21 cellular contexts compared by ENCODE assay signal in genomic region chr5:135085133-135085935, GRCh38. TPM values are rescaled to one million over a fixed set of nuclear protein-coding genes. Genes with fewer than 3 reads are reported as not detected.
DNase-seq lines count a peak whose midpoint lies in the region; ATAC-seq, FAIRE-seq and TF ChIP-seq lines count a peak whose summit lies in the region.
"Had no signal": no experiment of that assay in that cellular context is flagged by ENCODE, and none has a peak within 500 bp of the region (broad histone marks: within the 10 kb centered on the region; RNA-seq: fewer than 3 reads in every experiment).

No MANE protein-coding gene starts in this region.

- no peaks in the 10 kb centered on the region for H3K36me3 ChIP-seq in H1 (ENCODE audit: control insufficient read depth in 2 of 4, insufficient read depth in 4 of 4, low read length in 3 of 4)
- H3K36me3 ChIP-seq: HAP-1, thyroid gland had no signal

- H3K27ac Mint-ChIP-seq in activated naive CD4-positive, alpha-beta T cell treated with anti-CD3 and anti-CD28 coated beads, Interleukin-2, amount 10 ng/mL, durations not matched to agents 7 days and 5 days = no peak overlapping the region
- H3K27ac Mint-ChIP-seq in stimulated activated memory B cell treated with anti-CD40 and anti-IgM and Interleukin-4, amounts not matched to agents 10 μg/mL and 1 μg/mL and 100 μg/mL, for 72 hours = no peak overlapping the region
- H3K27ac Mint-ChIP-seq: activated CD4-positive, alpha-beta T cell treated with anti-CD3 and anti-CD28 coated beads, Interleukin-2, amount 10 ng/mL, durations not matched to agents 7 days and 5 days; CD4-positive, CD25-positive, alpha-beta regulatory T cell; nephron; stimulated activated effector memory CD8-positive, alpha-beta T cell treated with anti-CD3 and anti-CD28 coated beads, Interleukin-12 subunit alpha, Interleukin-12 subunit beta, amount 100 ng/mL, for 72 hours had no signal

- no peak for TF ChIP-seq RAD21 in H1 (IDR thresholded peaks at IDR 0.05 in 1 of 2, conservative IDR thresholded peaks at IDR 0.05 in 1 of 2; ENCODE audit: low read depth in 2 of 2, low read length in 2 of 2)

- H3K4ac ChIP-seq in H1 (replicated peaks; ENCODE audit: insufficient read length, low read depth, low read length) = no peak overlapping the region

- ATAC-seq in stimulated activated memory B cell treated with anti-CD40 and anti-IgM and Interleukin-4, amounts not matched to agents 10 μg/mL and 1 μg/mL and 100 μg/mL, for 72 hours = peak; percentile 20
- ATAC-seq in HG03469 (IDR thresholded peaks at IDR 0.05; ENCODE audit: unreplicated experiment) (no peak), HG02840 (IDR thresholded peaks at IDR 0.05; ENCODE audit: low FRiP score, unreplicated experiment) (no peak)
- ATAC-seq: psoas muscle; stimulated activated effector memory CD8-positive, alpha-beta T cell treated with anti-CD3 and anti-CD28 coated beads, Interleukin-12 subunit alpha, Interleukin-12 subunit beta, amount 100 ng/mL, for 72 hours had no signal

- no peak overlapping the region for H3K23ac ChIP-seq in H1 (ENCODE audit: insufficient read length)

- H3K79me2 ChIP-seq in H1 (ENCODE audit: control insufficient read depth in 1 of 2, insufficient read depth in 2 of 2, low read length in 2 of 2) = no peaks in the 10 kb centered on the region

- H3K4me3 ChIP-seq in H1 (ENCODE audit: extremely low read depth in 1 of 4, insufficient read depth in 2 of 4, low read depth in 3 of 4, low read length in 4 of 4) = no peak overlapping the region
- H3K4me3 ChIP-seq: HAP-1, psoas muscle, thyroid gland had no signal

- H3K27me3 Mint-ChIP-seq in activated naive CD4-positive, alpha-beta T cell treated with anti-CD3 and anti-CD28 coated beads, Interleukin-2, amount 10 ng/mL, durations not matched to agents 7 days and 5 days = peaks cover 25% of the 10 kb centered on the region
- H3K27me3 Mint-ChIP-seq in stimulated activated memory B cell treated with anti-CD40 and anti-IgM and Interleukin-4, amounts not matched to agents 10 μg/mL and 1 μg/mL and 100 μg/mL, for 72 hours = peaks cover 48% of the 10 kb centered on the region

- no peak overlapping the region for H2BK120ac ChIP-seq in H1 (replicated peaks; ENCODE audit: low read depth, low read length)

- no peak for TF ChIP-seq CTCF in H1 (IDR thresholded peaks at IDR 0.05; ENCODE audit: control extremely low read depth in 1 of 3, insufficient read depth in 1 of 3, low read depth in 1 of 3, low read length in 3 of 3)

- no peak overlapping the region for H3K4me3 Mint-ChIP-seq in activated naive CD4-positive, alpha-beta T cell treated with anti-CD3 and anti-CD28 coated beads, Interleukin-2, amount 10 ng/mL, durations not matched to agents 7 days and 5 days
- no peak overlapping the region for H3K4me3 Mint-ChIP-seq in stimulated activated memory B cell treated with anti-CD40 and anti-IgM and Interleukin-4, amounts not matched to agents 10 μg/mL and 1 μg/mL and 100 μg/mL, for 72 hours
- H3K4me3 Mint-ChIP-seq: activated CD4-positive, alpha-beta T cell treated with anti-CD3 and anti-CD28 coated beads, Interleukin-2, amount 10 ng/mL, durations not matched to agents 7 days and 5 days; CD4-positive, CD25-positive, alpha-beta regulatory T cell; nephron; stimulated activated effector memory CD8-positive, alpha-beta T cell treated with anti-CD3 and anti-CD28 coated beads, Interleukin-12 subunit alpha, Interleukin-12 subunit beta, amount 100 ng/mL, for 72 hours had no signal

- H3K14ac ChIP-seq in H1 (ENCODE audit: insufficient read length) = no peak overlapping the region

- H2AFZ ChIP-seq in H1 (ENCODE audit: low read length) = no peak overlapping the region

- H3K56ac ChIP-seq in H1 (replicated peaks; ENCODE audit: insufficient read length, low read depth, low read length) = no peak overlapping the region

- no peak overlapping the region for H4K91ac ChIP-seq in H1 (replicated peaks; ENCODE audit: insufficient read length, low read length)

- H2BK20ac ChIP-seq in H1 (ENCODE audit: low read length) = no peak overlapping the region

- no peak overlapping the region for H2BK15ac ChIP-seq in H1 (ENCODE audit: low read length)

- CTCF ChIA-PET in activated naive CD4-positive, alpha-beta T cell treated with anti-CD3 and anti-CD28 coated beads, Interleukin-2, amount 10 ng/mL, durations not matched to agents 7 days and 5 days (lab: Charles Lee) = no interaction called here
- CTCF ChIA-PET in H1 (lab: Charles Lee; ENCODE audit: partially characterized antibody) = interaction anchor here (1.0 to 2.2 kb wide), 2 partner anchors 94 to 369 kb away, joined by 3 to 7 read pairs; no protein-coding TSS in a partner anchor

- POLR2A ChIA-PET in H1 (lab: Charles Lee; ENCODE audit: partially characterized antibody) = no interaction called here

- H3K4me1 ChIP-seq in H1 (replicated peaks in 1 of 4; ENCODE audit: control insufficient read depth in 3 of 4, insufficient read depth in 4 of 4, low read length in 3 of 4) = no peaks in the 10 kb centered on the region
- H3K4me1 ChIP-seq: HAP-1, psoas muscle, thyroid gland had no signal

- H3K4me2 ChIP-seq in H1 (ENCODE audit: insufficient read depth in 1 of 2, low read depth in 2 of 2, low read length in 2 of 2) = no peak overlapping the region

- H2BK5ac ChIP-seq in H1 (ENCODE audit: low read depth, low read length) = peak overlapping the region; percentile 9; the same call in 1 of the 2 replicates

- peaks cover 0 to 4% of the 10 kb centered on the region in 2 experiments; a peak in 1 of 4 replicates for H3K9me3 ChIP-seq in H1 (ENCODE audit: insufficient read depth in 2 of 2, low read depth in 1 of 2, low read length in 1 of 2)
- H3K9me3 ChIP-seq: HAP-1, thyroid gland had no signal

- H3K4me1 Mint-ChIP-seq in activated naive CD4-positive, alpha-beta T cell treated with anti-CD3 and anti-CD28 coated beads, Interleukin-2, amount 10 ng/mL, durations not matched to agents 7 days and 5 days = no peaks in the 10 kb centered on the region
- H3K4me1 Mint-ChIP-seq in stimulated activated memory B cell treated with anti-CD40 and anti-IgM and Interleukin-4, amounts not matched to agents 10 μg/mL and 1 μg/mL and 100 μg/mL, for 72 hours = no peaks in the 10 kb centered on the region
- H3K4me1 Mint-ChIP-seq: activated CD4-positive, alpha-beta T cell treated with anti-CD3 and anti-CD28 coated beads, Interleukin-2, amount 10 ng/mL, durations not matched to agents 7 days and 5 days; CD4-positive, CD25-positive, alpha-beta regulatory T cell; stimulated activated effector memory CD8-positive, alpha-beta T cell treated with anti-CD3 and anti-CD28 coated beads, Interleukin-12 subunit alpha, Interleukin-12 subunit beta, amount 100 ng/mL, for 72 hours had no signal

- WGBS in H1 (ENCODE audit: extremely low coverage in 1 of 2, insufficient coverage in 1 of 2, insufficient read length in 1 of 2, insufficient replicate concordance in 2 of 2, low coverage in 1 of 2, low lambda C conversion rate in 2 of 2, missing lambda C conversion rate in 1 of 2), 2 experiments = 84% methylated on average over 5 of the region's 6 CpGs; no CpG with 5 or more reads in 1 of the 2 experiments

- H3K79me1 ChIP-seq in H1 (ENCODE audit: low read depth, low read length) = no peaks in the 10 kb centered on the region

- FAIRE-seq in H1 (lab: Jason Lieb, UNC) = no peak
- FAIRE-seq: A204.1 had no signal

- H3K23me2 ChIP-seq in H1 (ENCODE audit: low read depth, low read length) = no peaks in the 10 kb centered on the region

- no peaks in the 10 kb centered on the region for H3K36me3 Mint-ChIP-seq in activated naive CD4-positive, alpha-beta T cell treated with anti-CD3 and anti-CD28 coated beads, Interleukin-2, amount 10 ng/mL, durations not matched to agents 7 days and 5 days
- peaks cover 5% of the 10 kb centered on the region for H3K36me3 Mint-ChIP-seq in stimulated activated memory B cell treated with anti-CD40 and anti-IgM and Interleukin-4, amounts not matched to agents 10 μg/mL and 1 μg/mL and 100 μg/mL, for 72 hours
- H3K36me3 Mint-ChIP-seq: CD4-positive, CD25-positive, alpha-beta regulatory T cell; stimulated activated effector memory CD8-positive, alpha-beta T cell treated with anti-CD3 and anti-CD28 coated beads, Interleukin-12 subunit alpha, Interleukin-12 subunit beta, amount 100 ng/mL, for 72 hours had no signal

- H3K18ac ChIP-seq in H1 (ENCODE audit: extremely low read depth, low read length) = no peak overlapping the region

- no peak overlapping the region for H4K8ac ChIP-seq in H1 (ENCODE audit: extremely low read depth, insufficient read depth, low read length)

- no peak for TF ChIP-seq EP300 in H1 (IDR thresholded peaks at IDR 0.05; ENCODE audit: borderline replicate concordance in 1 of 2, low read depth in 2 of 2, low read length in 2 of 2)

- no peaks in the 10 kb centered on the region; a peak in 1 of 7 replicates for H3K27me3 ChIP-seq in H1 (replicated peaks in 1 of 4; ENCODE audit: control insufficient read depth in 3 of 4, extremely low read depth in 1 of 4, insufficient read depth in 3 of 4, low read length in 3 of 4)
- H3K27me3 ChIP-seq: thyroid gland had no signal

- no peak overlapping the region for H3K27ac ChIP-seq in H1 (ENCODE audit: low read depth, low read length)
- H3K27ac ChIP-seq: psoas muscle, thyroid gland had no signal

- no peak overlapping the region for H4K5ac ChIP-seq in H1 (ENCODE audit: insufficient read length, low read depth, low read length)

- peak; percentile 3 for DNase-seq in activated naive CD4-positive, alpha-beta T cell treated with anti-CD3 and anti-CD28 coated beads, Interleukin-2, amount 10 ng/mL, durations not matched to agents 7 days and 5 days
- no peak for DNase-seq in activated naive CD4-positive, alpha-beta T cell treated with anti-CD3 and anti-CD28 coated beads, Interleukin-2, amount 50 U/mL, for 16 hours
- DNase-seq in M059J (ENCODE audit: low read depth) (peak; percentile 82), H1 (ENCODE audit: low read depth in 1 of 2, low spot score in 2 of 2) (no peak), SHP77 (lab: John Stamatoyannopoulos, UW) (no peak)
- DNase-seq: activated CD4-positive, alpha-beta T cell treated with anti-CD3 and anti-CD28 coated beads, Interleukin-2, amount 10 ng/mL, durations not matched to agents 7 days and 5 days; activated naive CD4-positive, alpha-beta T cell; CD4-positive, CD25-positive, alpha-beta regulatory T cell; foreskin melanocyte; Kasumi-1; NCI-H1436 treated with DMSO at 0.1 percent for 48 hours; SW 1271; thyroid gland had no signal

- no peak overlapping the region for H2BK12ac ChIP-seq in H1 (ENCODE audit: low read depth, low read length)

- no peak for TF ChIP-seq POLR2A in H1 (IDR thresholded peaks at IDR 0.05; ENCODE audit: control extremely low read depth in 1 of 2, low read depth in 2 of 2, low read length in 2 of 2)

- H4K20me1 ChIP-seq in H1 (replicated peaks in 1 of 2; ENCODE audit: control insufficient read depth in 1 of 2, insufficient read depth in 2 of 2, low read length in 2 of 2) = no peaks in the 10 kb centered on the region

- no peak overlapping the region for H3K9ac ChIP-seq in H1 (replicated peaks in 1 of 4; ENCODE audit: extremely low read depth in 1 of 4, low read depth in 3 of 4, low read length in 3 of 4)

- peaks cover 6% of the 10 kb centered on the region for H3K9me3 Mint-ChIP-seq in activated naive CD4-positive, alpha-beta T cell treated with anti-CD3 and anti-CD28 coated beads, Interleukin-2, amount 10 ng/mL, durations not matched to agents 7 days and 5 days
- peaks cover 3% of the 10 kb centered on the region for H3K9me3 Mint-ChIP-seq in stimulated activated memory B cell treated with anti-CD40 and anti-IgM and Interleukin-4, amounts not matched to agents 10 μg/mL and 1 μg/mL and 100 μg/mL, for 72 hours

- H2AK5ac ChIP-seq in H1 (ENCODE audit: low read depth, low read length) = no peak overlapping the region

RNA-seq across cellular contexts. Expression of gene PITX1, which starts 51.3 kb away (rescaled TPM):
- 4.6 and 15.3 TPM in 2 replicates for total RNA-seq in M059J (2014; rRNA removed; shearing (Covaris generic))
- not detected in 2 replicates for total RNA-seq in H1 (2021; fragmentation: NEBNext Ultra II Directional; extraction: Animal tissue kit (Norgen Biotek cat#: 25700))
- 0.03 and 0.05 TPM in 2 replicates for polyA plus RNA-seq in H1 (2011; rRNA removed)
- polyA plus RNA-seq in H1 (2011; cell fraction: cytosol; rRNA removed) = 0.05 TPM
- 0.06 TPM for polyA plus RNA-seq in H1 (2011; cell fraction: nucleus; rRNA removed)
- polyA plus RNA-seq in H1 (2012, experiment 1 of 2) = not detected in 4 replicates
- polyA plus RNA-seq in H1 (2012, experiment 2 of 2) = not detected
- 0.04 TPM for polyA plus RNA-seq in H1 (2013, experiment 1 of 2)
- polyA plus RNA-seq in H1 (2013, experiment 2 of 2) = 0.06 TPM
- polyA minus RNA-seq in H1 (2011; rRNA and poly(A)+ RNA removed) = not detected in 2 replicates
- 0.88 TPM for polyA minus RNA-seq in H1 (2011; cell fraction: cytosol; rRNA and poly(A)+ RNA removed)
- 0.70 TPM for polyA minus RNA-seq in H1 (2011; cell fraction: nucleus; rRNA and poly(A)+ RNA removed)
- total RNA-seq: activated CD4-positive, alpha-beta T cell treated with anti-CD3 and anti-CD28 coated beads, Interleukin-2, amount 10 ng/mL, durations not matched to agents 7 days and 5 days; CD4-positive, CD25-positive, alpha-beta regulatory T cell had no signal
- polyA plus RNA-seq: CD4-positive, CD25-positive, alpha-beta regulatory T cell had no signal

Comparison
In these comparisons a context has a peak if more than half of its experiments do, and no peak if none do; other contexts are left out.
1. DNase-seq: peak in activated naive CD4-positive, alpha-beta T cell treated with anti-CD3 and anti-CD28 coated beads, Interleukin-2, amount 10 ng/mL, durations not matched to agents 7 days and 5 days (single experiment) and M059J (single experiment); none in activated naive CD4-positive, alpha-beta T cell treated with anti-CD3 and anti-CD28 coated beads, Interleukin-2, amount 50 U/mL, for 16 hours (single experiment), H1 (0 of 2) and SHP77 (0 of 2).